In the genomic region with DNA sequence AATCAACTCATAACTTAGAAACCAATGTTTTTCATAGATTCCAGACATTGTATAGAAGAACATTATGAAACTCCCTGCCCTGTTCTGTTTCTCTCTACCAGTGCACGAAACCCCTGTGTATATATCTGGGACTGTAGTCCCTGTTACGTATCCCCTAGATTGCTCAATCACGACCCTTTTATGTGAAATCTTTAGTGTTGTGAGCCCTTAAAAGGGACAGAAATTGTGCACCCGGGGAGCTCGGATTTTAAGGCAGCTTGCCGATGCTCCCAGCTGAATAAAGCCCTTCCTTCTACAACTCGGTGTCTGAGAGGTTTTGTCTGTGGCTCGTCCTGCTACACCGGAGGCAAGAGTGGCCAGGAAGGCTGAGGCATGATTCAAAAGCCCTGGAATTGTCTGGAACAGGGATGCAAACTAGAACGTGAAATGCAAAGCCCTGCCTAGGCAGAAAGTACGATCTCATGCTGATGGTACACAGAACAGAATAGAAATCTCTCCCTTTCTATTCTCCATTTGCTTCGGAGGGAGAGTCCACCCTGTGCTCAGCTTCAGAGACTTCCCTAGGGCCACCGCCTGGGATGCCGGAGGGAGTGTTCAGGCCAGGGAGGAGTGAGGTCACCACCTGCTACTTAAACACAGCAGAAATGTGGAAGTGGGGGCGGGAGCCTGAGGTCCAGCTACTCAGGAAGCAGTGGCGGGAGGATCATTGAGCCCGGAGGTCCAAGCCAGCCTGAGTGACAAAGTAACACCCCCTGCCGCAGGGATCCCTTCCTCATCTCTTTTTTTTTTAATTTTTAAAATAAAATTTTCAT, we compare ENCODE assay signal across 8 cellular contexts. TPM values are rescaled to one million over a fixed set of nuclear protein-coding genes. Genes with fewer than 3 reads are reported as not detected.
DNase-seq lines count a peak whose midpoint lies in the region; ATAC-seq and TF ChIP-seq lines count a peak whose summit lies in the region.

No MANE protein-coding gene starts in this region.

- H3K36me3 Mint-ChIP-seq in activated T-helper 1 cell treated with anti-CD3 and anti-CD28 coated beads, Interleukin-12 subunit alpha, Interleukin-12 subunit beta, Interleukin-2, Interleukin-4 antibody, amounts not matched to agents 30 ng/mL and 10 ng/mL and 1 ng/mL, durations not matched to agents 14 hours and 24 hours and 36 hours (ENCODE audit: low read depth), result peaks cover 15% of the 10 kb centered on the region

- TF ChIP-seq CTCF in AG10803 (conservative IDR thresholded peaks at IDR 0.05; ENCODE audit: low read length), result no peak

- peak overlapping the region; percentile 86 for H3K4me3 ChIP-seq in AG10803 (ENCODE audit: low read length)

- DNase-seq in AG10803 (ENCODE audit: low read depth), result peak; percentile 37
- DNase-seq in activated T-helper 1 cell treated with anti-CD3 and anti-CD28 coated beads, Interleukin-12 subunit alpha, Interleukin-12 subunit beta, Interleukin-2, Interleukin-4 antibody, amounts not matched to agents 30 ng/mL and 10 ng/mL and 1 ng/mL, durations not matched to agents 14 hours and 24 hours and 36 hours (ENCODE audit: low spot score), result no peak
- DNase-seq in left ventricle myocardium superior, result peak; percentile 66
- DNase-seq in sciatic nerve (ENCODE audit: low spot score), result no peak

- intact Hi-C loops in activated T-helper 1 cell treated with anti-CD3 and anti-CD28 coated beads, Interleukin-12 subunit alpha, Interleukin-12 subunit beta, Interleukin-2, Interleukin-4 antibody, amounts not matched to agents 30 ng/mL and 10 ng/mL and 1 ng/mL, durations not matched to agents 14 hours and 24 hours and 36 hours (cut with micrococcal nuclease), result loop anchor here (2.0 kb wide), 9 partner anchors 19 to 655 kb away; partner anchors contain the start of genes ZNF160, ZNF320, ZNF600 and ZNF766
- intact Hi-C loops in left ventricle myocardium superior (cut with micrococcal nuclease) (no loop called here), sciatic nerve (cut with DNase I) (no loop called here)

- peak overlapping the region; percentile 93 for H3K4me3 Mint-ChIP-seq in activated T-helper 1 cell treated with anti-CD3 and anti-CD28 coated beads, Interleukin-12 subunit alpha, Interleukin-12 subunit beta, Interleukin-2, Interleukin-4 antibody, amounts not matched to agents 30 ng/mL and 10 ng/mL and 1 ng/mL, durations not matched to agents 14 hours and 24 hours and 36 hours

- ATAC-seq in HG02943 (IDR thresholded peaks at IDR 0.05; ENCODE audit: low read depth, unreplicated experiment), result peak; percentile 22
- peak; percentile 66 for ATAC-seq in left ventricle myocardium superior
- peak; percentile 75 for ATAC-seq in sciatic nerve
- ATAC-seq in HG03108 (IDR thresholded peaks at IDR 0.05; ENCODE audit: unreplicated experiment), result no peak
- ATAC-seq in GM18502 (IDR thresholded peaks at IDR 0.05; ENCODE audit: poor library complexity, unreplicated experiment), result no peak
- ATAC-seq in GM18519 (IDR thresholded peaks at IDR 0.05; ENCODE audit: low FRiP score, unreplicated experiment), result no peak

- peaks cover 31% of the 10 kb centered on the region for H3K4me1 Mint-ChIP-seq in activated T-helper 1 cell treated with anti-CD3 and anti-CD28 coated beads, Interleukin-12 subunit alpha, Interleukin-12 subunit beta, Interleukin-2, Interleukin-4 antibody, amounts not matched to agents 30 ng/mL and 10 ng/mL and 1 ng/mL, durations not matched to agents 14 hours and 24 hours and 36 hours (ENCODE audit: low read depth)

- peak overlapping the region; percentile 48 for H3K27ac Mint-ChIP-seq in activated T-helper 1 cell treated with anti-CD3 and anti-CD28 coated beads, Interleukin-12 subunit alpha, Interleukin-12 subunit beta, Interleukin-2, Interleukin-4 antibody, amounts not matched to agents 30 ng/mL and 10 ng/mL and 1 ng/mL, durations not matched to agents 14 hours and 24 hours and 36 hours

- no peaks in the 10 kb centered on the region for H3K27me3 Mint-ChIP-seq in activated T-helper 1 cell treated with anti-CD3 and anti-CD28 coated beads, Interleukin-12 subunit alpha, Interleukin-12 subunit beta, Interleukin-2, Interleukin-4 antibody, amounts not matched to agents 30 ng/mL and 10 ng/mL and 1 ng/mL, durations not matched to agents 14 hours and 24 hours and 36 hours (ENCODE audit: insufficient read depth)

- peaks cover 15% of the 10 kb centered on the region for H3K9me3 Mint-ChIP-seq in activated T-helper 1 cell treated with anti-CD3 and anti-CD28 coated beads, Interleukin-12 subunit alpha, Interleukin-12 subunit beta, Interleukin-2, Interleukin-4 antibody, amounts not matched to agents 30 ng/mL and 10 ng/mL and 1 ng/mL, durations not matched to agents 14 hours and 24 hours and 36 hours

RNA-seq across cellular contexts. Expression of gene ZNF888, which starts 0.8 kb away (rescaled TPM):
- total RNA-seq in activated T-helper 1 cell treated with anti-CD3 and anti-CD28 coated beads, Interleukin-12 subunit alpha, Interleukin-12 subunit beta, Interleukin-2, Interleukin-4 antibody, amounts not matched to agents 30 ng/mL and 10 ng/mL and 1 ng/mL, durations not matched to agents 14 hours and 24 hours and 36 hours, result 4.2 and 4.6 TPM in 2 replicates
- total RNA-seq in left ventricle myocardium superior (1.4 TPM), sciatic nerve (4.8 TPM)

RNA-seq across cellular contexts. Expression of gene ZNF320, which starts 26.6 kb away (rescaled TPM):
- total RNA-seq in activated T-helper 1 cell treated with anti-CD3 and anti-CD28 coated beads, Interleukin-12 subunit alpha, Interleukin-12 subunit beta, Interleukin-2, Interleukin-4 antibody, amounts not matched to agents 30 ng/mL and 10 ng/mL and 1 ng/mL, durations not matched to agents 14 hours and 24 hours and 36 hours, result 10.5 and 11.0 TPM in 2 replicates
- total RNA-seq in left ventricle myocardium superior (9.3 TPM), sciatic nerve (12.1 TPM)

RNA-seq across cellular contexts. Expression of gene ZNF816, which starts 38.7 kb away (rescaled TPM):
- total RNA-seq in activated T-helper 1 cell treated with anti-CD3 and anti-CD28 coated beads, Interleukin-12 subunit alpha, Interleukin-12 subunit beta, Interleukin-2, Interleukin-4 antibody, amounts not matched to agents 30 ng/mL and 10 ng/mL and 1 ng/mL, durations not matched to agents 14 hours and 24 hours and 36 hours, result 7.0 and 9.4 TPM in 2 replicates
- total RNA-seq in left ventricle myocardium superior (4.4 TPM), sciatic nerve (10.7 TPM)

Comparison
In these comparisons a context has a peak if more than half of its experiments do, and no peak if none do; other contexts are left out.
1. DNase-seq: peak in AG10803 (single experiment) and left ventricle myocardium superior (single experiment); none in activated T-helper 1 cell treated with anti-CD3 and anti-CD28 coated beads, Interleukin-12 subunit alpha, Interleukin-12 subunit beta, Interleukin-2, Interleukin-4 antibody, amounts not matched to agents 30 ng/mL and 10 ng/mL and 1 ng/mL, durations not matched to agents 14 hours and 24 hours and 36 hours (single experiment) and sciatic nerve (single experiment).
2. ATAC-seq: peak in HG02943 (single experiment), left ventricle myocardium superior (single experiment) and sciatic nerve (single experiment); none in HG03108 (single experiment), GM18502 (single experiment) and GM18519 (single experiment).